In the genomic region with DNA sequence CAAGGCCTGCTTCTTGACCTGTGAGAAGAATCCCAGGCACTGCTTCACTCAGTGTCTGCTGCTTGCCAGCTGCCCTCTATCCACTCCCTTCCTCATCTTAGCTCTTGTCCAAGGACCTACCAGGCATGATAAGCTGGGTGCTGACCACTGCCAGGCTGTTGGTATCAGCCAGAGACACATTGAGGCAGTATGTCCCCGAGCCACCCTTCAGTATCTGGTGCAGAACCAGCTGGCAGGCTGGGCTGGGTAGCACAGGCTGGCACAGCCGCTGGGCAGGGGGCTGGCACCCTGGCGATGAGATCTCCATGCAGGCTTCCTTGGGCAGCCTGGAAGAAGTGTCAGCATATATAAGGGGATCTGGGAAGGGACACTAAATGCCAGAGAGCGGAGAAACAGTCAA, we compare ENCODE assay signal across 15 cellular contexts. TPM values are rescaled to one million over a fixed set of nuclear protein-coding genes. Genes with fewer than 3 reads are reported as not detected.
DNase-seq lines count a peak whose midpoint lies in the region; ATAC-seq and TF ChIP-seq lines count a peak whose summit lies in the region.
"Had no signal": no experiment of that assay in that cellular context is flagged by ENCODE, and none has a peak within 500 bp of the region (broad histone marks: within the 10 kb centered on the region; RNA-seq: fewer than 3 reads in every experiment).

No MANE protein-coding gene starts in this region.

- H3K27me3 ChIP-seq in Panc1 (ENCODE audit: control insufficient read depth, insufficient read depth, low read length) (no peaks in the 10 kb centered on the region), suprapubic skin (no peaks in the 10 kb centered on the region)
- H3K27me3 ChIP-seq: spleen, thyroid gland had no signal

- H3K4me1 ChIP-seq in Panc1 (ENCODE audit: control insufficient read depth, insufficient read depth, low read length) (no peaks in the 10 kb centered on the region), suprapubic skin (peaks cover 37% of the 10 kb centered on the region)
- H3K4me1 ChIP-seq: spleen had no signal

- H3K4me1 Mint-ChIP-seq in activated naive CD8-positive, alpha-beta T cell (ENCODE audit: low read depth): peaks cover 18% of the 10 kb centered on the region
- peaks cover 18% of the 10 kb centered on the region for H3K4me1 Mint-ChIP-seq in activated naive CD8-positive, alpha-beta T cell treated with anti-CD3 and anti-CD28 coated beads for 36 hours
- peaks cover 8 to 10% of the 10 kb centered on the region in 2 donors for H3K4me1 Mint-ChIP-seq in effector memory CD8-positive, alpha-beta T cell (ENCODE audit: low read depth in 2 of 2)
- H3K4me1 Mint-ChIP-seq in immature natural killer cell: no peaks in the 10 kb centered on the region

- intact Hi-C loops in Panc1 (cut with micrococcal nuclease; ENCODE audit: unreplicated experiment): no loop called here

- TF ChIP-seq CTCF in Panc1 (IDR thresholded peaks at IDR 0.05): no peak
- no peak for TF ChIP-seq CTCF in suprapubic skin (IDR thresholded peaks at IDR 0.05)

- no peak overlapping the region for H3K27ac ChIP-seq in Panc1 (ENCODE audit: low read length)
- peak overlapping the region; percentile 67 for H3K27ac ChIP-seq in suprapubic skin
- H3K27ac ChIP-seq: spleen, thyroid gland had no signal

- H3K27ac Mint-ChIP-seq in activated naive CD8-positive, alpha-beta T cell: peak overlapping the region; percentile 64
- H3K27ac Mint-ChIP-seq in activated naive CD8-positive, alpha-beta T cell treated with anti-CD3 and anti-CD28 coated beads for 36 hours: no peak overlapping the region
- H3K27ac Mint-ChIP-seq in effector memory CD8-positive, alpha-beta T cell: peak overlapping the region; percentile 45 to 69
- peak overlapping the region in 3 of 6 donors; percentile 23 to 70 (median 57) for H3K27ac Mint-ChIP-seq in immature natural killer cell

- H3K4me3 Mint-ChIP-seq in activated naive CD8-positive, alpha-beta T cell: no peak overlapping the region
- no peak overlapping the region for H3K4me3 Mint-ChIP-seq in activated naive CD8-positive, alpha-beta T cell treated with anti-CD3 and anti-CD28 coated beads for 36 hours
- no peak overlapping the region for H3K4me3 Mint-ChIP-seq in effector memory CD8-positive, alpha-beta T cell
- H3K4me3 Mint-ChIP-seq in immature natural killer cell: no peak overlapping the region

- H3K36me3 ChIP-seq in Panc1 (ENCODE audit: control insufficient read depth, insufficient read depth, low read length) (no peaks in the 10 kb centered on the region), suprapubic skin (peaks cover 37% of the 10 kb centered on the region)

- WGBS in suprapubic skin: 83% methylated on average over 3 of the region's 4 CpGs

- no peak overlapping the region for H3K4me3 ChIP-seq in Panc1 (ENCODE audit: low read depth in 2 of 2, low read length in 2 of 2)
- no peak overlapping the region for H3K4me3 ChIP-seq in suprapubic skin
- H3K4me3 ChIP-seq: spleen, thyroid gland had no signal

- no peaks in the 10 kb centered on the region for H3K36me3 Mint-ChIP-seq in activated naive CD8-positive, alpha-beta T cell
- peaks cover 15% of the 10 kb centered on the region for H3K36me3 Mint-ChIP-seq in activated naive CD8-positive, alpha-beta T cell treated with anti-CD3 and anti-CD28 coated beads for 36 hours
- H3K36me3 Mint-ChIP-seq in effector memory CD8-positive, alpha-beta T cell (ENCODE audit: insufficient read depth): peaks cover 39% of the 10 kb centered on the region
- H3K36me3 Mint-ChIP-seq in immature natural killer cell: peaks cover 7 to 33% (median 9%) of the 10 kb centered on the region in 3 donors

- in situ Hi-C loops in Panc1 (cut with HindIII; ENCODE audit: low pct_unique_long_range_greater_than_20kb, low sequenced_read_pairs): no loop called here

- CTCF ChIA-PET in Panc1 (lab: Charles Lee): interaction anchor here (0.6 kb wide), 1 partner anchor 25 kb away, joined by 4 read pairs; no protein-coding TSS in a partner anchor

- ATAC-seq in Panc1 (peak; percentile 36; the same call in 1 of the 2 replicates), HG02678 (IDR thresholded peaks at IDR 0.05; ENCODE audit: unreplicated experiment) (no peak)
- no peak for ATAC-seq in effector memory CD8-positive, alpha-beta T cell (replicated peaks)

- no peak for TF ChIP-seq POLR2A in suprapubic skin (IDR thresholded peaks at IDR 0.05)

- DNase-seq in activated naive CD8-positive, alpha-beta T cell treated with anti-CD3 and anti-CD28 coated beads for 36 hours: no peak
- DNase-seq in Panc1 (ENCODE audit: low read depth, low spot score) (no peak), suprapubic skin (ENCODE audit: low spot score in 2 of 2) (no peak), anterior cingulate cortex (lab: John Stamatoyannopoulos, UW) (no peak), immature natural killer cell (no peak)
- no peak for DNase-seq in effector memory CD8-positive, alpha-beta T cell
- DNase-seq: hypothalamus, kidney, NCI-H187 treated with DMSO at 0.1 percent for 48 hours, NCI-H345, Right ventricle myocardium superior, spleen had no signal

- BruUV-seq in Panc1 (replicated peaks; lab: Mats Ljungman, UMichigan): no TSS peak

- no peak for TF ChIP-seq EP300 in suprapubic skin (IDR thresholded peaks at IDR 0.05)

- H3K9me3 ChIP-seq in Panc1 (ENCODE audit: control insufficient read depth, insufficient read depth, low read depth, low read length): no peaks in the 10 kb centered on the region
- no peaks in the 10 kb centered on the region for H3K9me3 ChIP-seq in suprapubic skin
- H3K9me3 ChIP-seq: spleen, thyroid gland had no signal

- H3K27me3 Mint-ChIP-seq in activated naive CD8-positive, alpha-beta T cell: no peaks in the 10 kb centered on the region
- H3K27me3 Mint-ChIP-seq in activated naive CD8-positive, alpha-beta T cell treated with anti-CD3 and anti-CD28 coated beads for 36 hours: no peaks in the 10 kb centered on the region
- no peaks in the 10 kb centered on the region for H3K27me3 Mint-ChIP-seq in effector memory CD8-positive, alpha-beta T cell
- H3K27me3 Mint-ChIP-seq in immature natural killer cell (ENCODE audit: low read depth in 3 of 3): peaks cover 0 to 2% (median 0%) of the 10 kb centered on the region in 3 donors

- POLR2A ChIA-PET in Panc1 (lab: Charles Lee): no interaction called here

- H3K9me3 Mint-ChIP-seq in activated naive CD8-positive, alpha-beta T cell (ENCODE audit: low read depth): no peaks in the 10 kb centered on the region
- H3K9me3 Mint-ChIP-seq in activated naive CD8-positive, alpha-beta T cell treated with anti-CD3 and anti-CD28 coated beads for 36 hours: no peaks in the 10 kb centered on the region
- no peaks in the 10 kb centered on the region for H3K9me3 Mint-ChIP-seq in effector memory CD8-positive, alpha-beta T cell
- no peaks in the 10 kb centered on the region for H3K9me3 Mint-ChIP-seq in immature natural killer cell

RNA-seq across cellular contexts. Expression of a gene that starts 10.5 kb away (rescaled TPM):
- total RNA-seq in activated naive CD8-positive, alpha-beta T cell treated with anti-CD3 and anti-CD28 coated beads for 36 hours: under 1 TPM; 0.25 to 0.28 TPM
- total RNA-seq in Panc1 (2021; ENCODE audit: unreplicated experiment): 1.2 TPM
- polyA plus RNA-seq in Panc1 (2012; ENCODE audit: insufficient read length): 1.5 TPM
- total RNA-seq in suprapubic skin: 100 to 1,000 TPM in 1 of 4 donors, 10 to 100 TPM in 3; 54.4 to 188 (median 71.7) TPM
- under 1 TPM in 1 of 3 donors, not detected in 2; 0.44 TPM for polyA plus RNA-seq in immature natural killer cell

RNA-seq across cellular contexts. Expression of a gene that starts 11.3 kb away (rescaled TPM):
- 100 to 1,000 TPM; 111 to 120 TPM for total RNA-seq in activated naive CD8-positive, alpha-beta T cell treated with anti-CD3 and anti-CD28 coated beads for 36 hours
- 72.9 TPM for total RNA-seq in Panc1 (2021; ENCODE audit: unreplicated experiment)
- 50.6 TPM for polyA plus RNA-seq in Panc1 (2012; ENCODE audit: insufficient read length)
- 10 to 100 TPM; 18.4 to 33.2 (median 28.6) TPM for total RNA-seq in suprapubic skin
- 10 to 100 TPM; 11.6 to 27.7 (median 13.4) TPM for polyA plus RNA-seq in immature natural killer cell

RNA-seq across cellular contexts. Expression of a gene that starts 18.5 kb away (rescaled TPM):
- 10 to 100 TPM; 24.5 to 25.3 TPM for total RNA-seq in activated naive CD8-positive, alpha-beta T cell treated with anti-CD3 and anti-CD28 coated beads for 36 hours
- total RNA-seq in Panc1 (2021; ENCODE audit: unreplicated experiment) (102 TPM), suprapubic skin (100 to 1,000 TPM in 3 of 4 donors, 10 to 100 TPM in 1; 97.1 to 143 (median 114) TPM)
- 92.2 TPM for polyA plus RNA-seq in Panc1 (2012; ENCODE audit: insufficient read length)
- polyA plus RNA-seq in immature natural killer cell: 10 to 100 TPM; 54.6 to 80.6 (median 76.9) TPM

RNA-seq across cellular contexts. Expression of a gene that starts 24.4 kb away (rescaled TPM):
- 100 to 1,000 TPM; 236 TPM for total RNA-seq in activated naive CD8-positive, alpha-beta T cell treated with anti-CD3 and anti-CD28 coated beads for 36 hours
- 7.6 TPM for total RNA-seq in Panc1 (2021; ENCODE audit: unreplicated experiment)
- polyA plus RNA-seq in Panc1 (2012; ENCODE audit: insufficient read length): 5.8 TPM
- total RNA-seq in suprapubic skin: 100 to 1,000 TPM; 185 to 556 (median 198) TPM
- polyA plus RNA-seq in immature natural killer cell: 10 to 100 TPM; 14.9 to 38.1 (median 19.7) TPM

RNA-seq across cellular contexts. Expression of a gene that starts 27.6 kb away (rescaled TPM):
- 10 to 100 TPM; 33.3 to 34.9 TPM for total RNA-seq in activated naive CD8-positive, alpha-beta T cell treated with anti-CD3 and anti-CD28 coated beads for 36 hours
- total RNA-seq in Panc1 (2021; ENCODE audit: unreplicated experiment) (32.2 TPM), suprapubic skin (10 to 100 TPM; 32.0 to 41.8 (median 37.4) TPM)
- 40.4 TPM for polyA plus RNA-seq in Panc1 (2012; ENCODE audit: insufficient read length)
- 10 to 100 TPM; 41.2 to 66.3 (median 54.2) TPM for polyA plus RNA-seq in immature natural killer cell

Comparison
In these comparisons a context has a peak if more than half of its experiments do, and no peak if none do; other contexts are left out.
1. RNA of a gene that starts 10.5 kb away (total RNA-seq): 54.4 to 188 TPM in suprapubic skin; 1.2 TPM in Panc1 (single experiment) and 0.25 to 0.28 TPM in activated naive CD8-positive, alpha-beta T cell treated with anti-CD3 and anti-CD28 coated beads for 36 hours; every median in the first group is over 10 times any median in the second.